In the genomic region with DNA sequence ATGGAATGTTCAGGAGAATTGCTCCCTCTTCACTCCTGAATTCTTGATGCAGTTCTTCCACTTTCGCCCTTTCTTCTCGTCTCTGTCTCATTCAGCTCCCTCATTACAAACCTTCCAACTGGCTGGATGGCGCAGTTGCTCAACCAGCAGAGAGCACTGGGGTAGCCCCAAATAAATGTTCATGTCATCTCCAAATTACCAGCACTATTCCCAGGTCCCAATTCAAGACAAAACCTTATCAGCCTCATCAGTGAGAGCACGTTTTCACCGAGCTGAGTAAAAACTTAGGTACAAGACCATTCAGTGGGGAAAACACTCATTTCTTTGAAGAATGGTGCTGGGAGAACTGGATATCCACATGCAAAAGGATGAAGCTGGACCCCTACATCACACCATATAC, we compare ENCODE assay signal across 32 cellular contexts.
"Had no signal": no experiment of that assay in that cellular context is flagged by ENCODE, and none has a peak within 500 bp of the region (broad histone marks: within the 10 kb centered on the region; RNA-seq: fewer than 3 reads in every experiment).

No MANE protein-coding gene starts in this region.

- H3K27me3 ChIP-seq: adrenal gland, ascending aorta, body of pancreas, breast epithelium, cardiac muscle cell had no signal

- H3K36me3 ChIP-seq: adrenal gland, ascending aorta, brain microvascular endothelial cell, breast epithelium, cardiac muscle cell had no signal

- H3K27ac ChIP-seq: adrenal gland, ascending aorta, body of pancreas, brain microvascular endothelial cell, breast epithelium, cardiac muscle cell had no signal

- H3K4me3 ChIP-seq: adrenal gland, ascending aorta, body of pancreas, breast epithelium, cardiac muscle cell had no signal

- DNase-seq: activated effector memory CD4-positive, alpha-beta T cell treated with anti-CD3 and anti-CD28 coated beads, Interleukin-2, amount 50 U/mL, for 16 hours; activated effector memory CD4-positive, alpha-beta T cell treated with Interleukin-2 at 50 U/mL for 16 hours; activated gamma-delta T cell; activated gamma-delta T cell treated with Interleukin-2 at 50 U/mL for 16 hours; activated naive CD4-positive, alpha-beta T cell; activated naive CD4-positive, alpha-beta T cell treated with anti-CD3 and anti-CD28 coated beads for 36 hours; activated naive CD4-positive, alpha-beta T cell treated with anti-CD3 and anti-CD28 coated beads, Interleukin-2, amount 10 ng/mL, durations not matched to agents 7 days and 5 days; activated naive CD4-positive, alpha-beta T cell treated with anti-CD3 and anti-CD28 coated beads, Interleukin-2, amount 50 U/mL, for 16 hours; activated naive CD4-positive, alpha-beta T cell treated with Interleukin-2 at 50 U/mL for 16 hours; activated naive CD8-positive, alpha-beta T cell treated with anti-CD3 and anti-CD28 coated beads for 36 hours; activated naive CD8-positive, alpha-beta T cell treated with anti-CD3 and anti-CD28 coated beads, Interleukin-2, amount 10 ng/mL, durations not matched to agents 7 days and 5 days; activated naive CD8-positive, alpha-beta T cell treated with anti-CD3 and anti-CD28 coated beads, Interleukin-2, amount 50 U/mL, for 24 hours; activated T-cell treated with anti-CD3 and anti-CD28 coated beads, Interleukin-2, amount 50 U/mL, for 24 hours; activated T-cell treated with anti-CD3 and anti-CD28 coated beads, Interleukin-2, amount 50 U/mL, for 4 hours; activated T-cell treated with anti-CD3 and anti-CD28 coated beads, Interleukin-2, amount 50 U/mL, for 48 hours; activated T-cell treated with anti-CD3 and anti-CD28 coated beads, Interleukin-2, amount 50 U/mL, for 72 hours; adrenal gland; amniotic stem cell; amygdala; anterior cingulate cortex; aorta; body of pancreas; brain microvascular endothelial cell; caudate nucleus; central memory CD4-positive, alpha-beta T cell; cerebellar nuclear complex had no signal

- FAIRE-seq: astrocyte had no signal

- ATAC-seq: activated naive CD4-positive, alpha-beta T cell treated with anti-CD3 and anti-CD28 coated beads, Interleukin-2, amount 50 U/mL, for 72 hours; activated naive CD8-positive, alpha-beta T cell treated with anti-CD3 and anti-CD28 coated beads, Interleukin-2, amount 50 U/mL, for 24 hours; activated T-cell treated with anti-CD3 and anti-CD28 coated beads, Interleukin-2, amount 50 U/mL, for 4 hours; activated T-cell treated with anti-CD3 and anti-CD28 coated beads, Interleukin-2, amount 50 U/mL, for 72 hours; activated T-helper 17 cell treated with anti-CD3 and anti-CD28 coated beads, Interleukin-2, amount 50 U/mL, for 72 hours; body of pancreas had no signal

- H3K9me3 ChIP-seq: adrenal gland, ascending aorta, body of pancreas, breast epithelium had no signal

- H3K4me1 ChIP-seq: adrenal gland, ascending aorta, body of pancreas, breast epithelium had no signal
